In the genomic region with DNA sequence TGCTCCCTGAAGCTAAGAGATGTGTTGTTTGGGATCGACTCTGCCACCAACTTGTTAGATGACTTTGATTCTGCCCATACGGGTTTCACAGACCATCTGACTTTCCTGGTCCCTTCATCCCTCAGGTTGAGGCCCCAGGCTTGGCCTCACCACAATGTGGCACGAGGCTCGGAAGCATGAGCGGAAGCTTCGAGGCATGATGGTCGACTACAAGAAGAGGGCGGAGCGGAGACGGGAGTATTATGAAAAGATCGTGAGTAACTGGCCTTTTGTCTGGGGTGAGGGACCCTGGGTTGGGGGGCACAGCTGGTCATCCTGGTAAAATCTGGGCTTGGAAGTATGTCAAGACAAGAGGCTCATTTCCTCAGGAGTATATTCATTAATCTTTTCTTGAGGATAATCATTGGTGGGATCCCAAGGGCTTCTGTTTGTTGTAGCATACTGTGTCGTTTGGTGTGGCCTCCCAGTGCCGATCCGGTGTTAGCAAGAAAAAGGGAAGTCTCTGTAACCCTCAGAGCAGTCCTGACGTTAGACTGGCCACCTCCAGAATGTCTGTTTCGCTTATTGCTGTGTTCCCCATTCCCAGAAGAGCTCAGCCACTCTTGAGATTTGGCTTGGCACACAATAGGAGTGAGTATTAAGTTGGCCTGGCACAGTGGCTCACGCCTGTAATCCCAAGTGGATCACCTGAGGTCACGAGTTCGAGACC, we compare ENCODE assay signal across 8 cellular contexts. TPM values are rescaled to one million over a fixed set of nuclear protein-coding genes. Genes with fewer than 3 reads are reported as not detected.
A peak's percentile ranks its signal among the peaks of the same experiment; 100 is the strongest.
DNase-seq lines count a peak whose midpoint lies in the region; ATAC-seq, FAIRE-seq and TF ChIP-seq lines count a peak whose summit lies in the region.

No MANE protein-coding gene starts in this region.

- H3K9me1 ChIP-seq in K562 (ENCODE audit: control insufficient read depth, insufficient read depth, low read length), result peaks cover 5% of the 10 kb centered on the region

- TF ChIP-seq EP300 in K562 (IDR thresholded peaks at IDR 0.05; ENCODE audit: low read length), result no peak

- DNase-seq in AG04450 (ENCODE audit: low read depth, low spot score), result no peak
- DNase-seq in KBM-7, result peak; percentile 69
- DNase-seq in K562 (ENCODE audit: extremely low read depth in 1 of 4, low spot score in 3 of 4), result no peak
- DNase-seq in inferior parietal cortex (ENCODE audit: extremely low spot score), result no peak
- DNase-seq in RPMI8226, result no peak
- DNase-seq in KG1 (lab: John Stamatoyannopoulos, UW), result no peak
- no peak for DNase-seq in NCI-H226

- POLR2A ChIA-PET in AG04450 (lab: Yijun Ruan, JAX) (interaction anchor here (1.2 to 1.9 kb wide), 3 partner anchors 19 to 38 kb away, joined by 3 to 12 read pairs (median 5); a partner anchor contains a TSS), K562 (lab: Yijun Ruan, JAX) (interaction anchor here (1.0 to 1.7 kb wide), 2 partner anchors 31 to 34 kb away, joined by 3 to 5 read pairs; no protein-coding TSS in a partner anchor)

- no peak for TF ChIP-seq POLR2A in K562 (conservative IDR thresholded peaks at IDR 0.05)

- CTCF ChIA-PET in AG04450 (lab: Charles Lee), result interaction anchor here (1.8 to 2.4 kb wide), 2 partner anchors 19 kb away, joined by 7 to 14 read pairs; no protein-coding TSS in a partner anchor
- CTCF ChIA-PET in K562 (lab: Yijun Ruan, JAX; ENCODE audit: low intra/inter-chr PET ratio), result no interaction called here

- peaks cover 27% of the 10 kb centered on the region for H4K20me1 ChIP-seq in K562 (replicated peaks; ENCODE audit: control insufficient read depth, insufficient read depth, low read length)

- no peak for TF ChIP-seq CTCF in AG04450 (IDR thresholded peaks at IDR 0.05; ENCODE audit: low read depth, low read length)
- TF ChIP-seq CTCF in K562 (IDR thresholded peaks at IDR 0.05 in 2 of 3, conservative IDR thresholded peaks at IDR 0.05 in 1 of 3; ENCODE audit: insufficient read depth in 2 of 3, low read depth in 1 of 3, low read length in 3 of 3), result no peak

- H3K9me3 ChIP-seq in AG04450 (ENCODE audit: control insufficient read depth, insufficient read depth, low read length) (no peaks in the 10 kb centered on the region; the same call in 1 of the 2 replicates), K562 (replicated peaks; ENCODE audit: control insufficient read depth, insufficient read depth, low read depth, low read length) (peaks cover 3% of the 10 kb centered on the region; the same call in 1 of the 2 replicates), muscle layer of colon (ENCODE audit: low read length) (no peaks in the 10 kb centered on the region)

- H3K36me3 ChIP-seq in K562 (ENCODE audit: control insufficient read depth, insufficient read depth, low read length) (peaks cover 50% of the 10 kb centered on the region), muscle layer of colon (ENCODE audit: insufficient read depth, low read length) (peaks cover 29% of the 10 kb centered on the region)

- H3K4me2 ChIP-seq in K562 (ENCODE audit: insufficient read depth, low read length), result peak overlapping the region; percentile 87

- H2AFZ ChIP-seq in K562 (ENCODE audit: low read depth, low read length), result no peak overlapping the region

- no peak for FAIRE-seq in K562 (lab: Jason Lieb, UNC)

- intact Hi-C loops in K562 (cut with micrococcal nuclease), result no loop called here

- H3K4me1 ChIP-seq in K562 (replicated peaks in 1 of 2; ENCODE audit: control insufficient read depth in 2 of 2, insufficient read depth in 2 of 2, low read length in 2 of 2) (peaks cover 11 to 32% of the 10 kb centered on the region in 2 experiments; a peak in 4 of 5 replicates), muscle layer of colon (ENCODE audit: insufficient read depth, low read length) (peaks cover 23% of the 10 kb centered on the region)

- in situ Hi-C loops in KBM-7 (cut with MboI; ENCODE audit: low pct_unique_long_range_greater_than_20kb, low sequenced_read_pairs), result no loop called here
- in situ Hi-C loops in K562 (cut with MboI), result no loop called here

- H3K9ac ChIP-seq in K562 (ENCODE audit: insufficient read depth in 1 of 2, low read depth in 2 of 2, low read length in 2 of 2) (peak overlapping the region; percentile 91 to 98; a peak in 3 of 4 replicates), muscle layer of colon (ENCODE audit: low read length) (peak overlapping the region; percentile 47)

- TSS peak; percentile 52 for BruUV-seq in K562 (replicated peaks; lab: Mats Ljungman, UMichigan)

- no peaks in the 10 kb centered on the region for H3K27me3 ChIP-seq in AG04450 (ENCODE audit: control insufficient read depth, insufficient read depth, low read length)
- no peaks in the 10 kb centered on the region for H3K27me3 ChIP-seq in K562 (ENCODE audit: control insufficient read depth in 2 of 2, insufficient read depth in 2 of 2, low read length in 2 of 2)
- H3K27me3 ChIP-seq in muscle layer of colon (ENCODE audit: control insufficient read depth in 1 of 2, insufficient read depth in 2 of 2, low read length in 2 of 2), result no peaks in the 10 kb centered on the region

- ATAC-seq in K562, result no peak

- TF ChIP-seq RAD21 in K562 (CRISPR knock-in tag; conservative IDR thresholded peaks at IDR 0.05 in 1 of 2, IDR thresholded peaks at IDR 0.05 in 1 of 2), result no peak

- peaks cover 52% of the 10 kb centered on the region for H3K79me2 ChIP-seq in K562 (ENCODE audit: control insufficient read depth, insufficient read depth, low read length)

- H3K27ac ChIP-seq in AG04450 (ENCODE audit: low read depth, low read length) (no peak overlapping the region), K562 (ENCODE audit: extremely low read depth, low read depth, low read length) (no peak overlapping the region), muscle layer of colon (ENCODE audit: low read depth, low read length) (peak overlapping the region; percentile 98)

- H3K4me3 ChIP-seq in AG04450 (ENCODE audit: low read depth, low read length), result peak overlapping the region; percentile 95
- peak overlapping the region; percentile 92; the same call in 1 of the 2 replicates for H3K4me3 ChIP-seq in K562
- peak overlapping the region in 1 of 2 donors; percentile 78 for H3K4me3 ChIP-seq in muscle layer of colon (ENCODE audit: low read depth in 1 of 2, low read length in 2 of 2)

- 76% methylated on average over 18 of the region's 19 CpGs for WGBS in K562 (ENCODE audit: insufficient coverage, low coverage, missing lambda C conversion rate)

RNA-seq across cellular contexts. Expression of a gene that starts 1.4 kb away (rescaled TPM):
- polyA plus RNA-seq in AG04450 (2011; rRNA removed) (12.4 and 13.9 TPM in 2 replicates), K562 (2011; rRNA removed) (34.4 and 55.3 TPM in 2 replicates), K562 (2014; fragmentation: Illumina TruSeq; extraction: Trizol) (44.0 and 45.2 TPM in 2 replicates), K562 (2014; fragmentation: Nextera tagmentation; extraction: Ambion mirVana) (1 to 10 TPM in 1 of 2 experiments, under 1 TPM in 1; 0.94 to 1.2 TPM), K562 (2014; rRNA removed) (72.2 and 80.0 TPM in 2 replicates)
- polyA minus RNA-seq in AG04450 (2011; rRNA and poly(A)+ RNA removed), result 19.3 and 26.1 TPM in 2 replicates
- total RNA-seq in K562 (2011; cell fraction: chromatin; rRNA removed; ENCODE audit: low replicate concordance), result 297 and 460 TPM in 2 replicates
- total RNA-seq in K562 (2011; cell fraction: nucleolus; rRNA removed), result 224 and 226 TPM in 2 replicates
- 233 and 263 TPM in 2 replicates for total RNA-seq in K562 (2011; cell fraction: nucleoplasm; rRNA removed)
- total RNA-seq in K562 (2014; rRNA removed) (56.7 and 74.5 TPM in 2 replicates), K562 (2014; rRNA removed; fragmentation: Illumina TruSeq; extraction: Trizol) (31.1 and 34.6 TPM in 2 replicates), K562 (2015; rRNA removed; fragmentation: Illumina TruSeq; extraction: Trizol) (46.4 and 46.7 TPM in 2 replicates), K562 (2021) (81.6 and 86.3 TPM in 2 replicates)
- 18.3 and 19.8 TPM in 2 replicates for polyA plus RNA-seq in K562 (2011; cell fraction: cytosol; rRNA removed)
- polyA plus RNA-seq in K562 (2011; cell fraction: nucleus; rRNA removed), result 277 and 310 TPM in 2 replicates
- polyA plus RNA-seq in K562 (2012), result 71.3 and 94.7 TPM in 2 replicates
- polyA minus RNA-seq in K562 (2011; rRNA and poly(A)+ RNA removed), result 25.8 and 29.7 TPM in 2 replicates
- 18.8 and 19.3 TPM in 2 replicates for polyA minus RNA-seq in K562 (2011; cell fraction: cytosol; rRNA and poly(A)+ RNA removed)
- polyA minus RNA-seq in K562 (2011; cell fraction: nucleus; rRNA and poly(A)+ RNA removed), result 39.9 and 51.1 TPM in 2 replicates

RNA-seq across cellular contexts. Expression of a gene that starts 36.1 kb away (rescaled TPM):
- polyA plus RNA-seq in AG04450 (2011; rRNA removed) (not detected in 2 replicates), K562 (2011; rRNA removed) (0.13 and 0.28 TPM in 2 replicates), K562 (2014; fragmentation: Illumina TruSeq; extraction: Trizol) (0.39 and 2.0 TPM in 2 replicates), K562 (2014; fragmentation: Nextera tagmentation; extraction: Ambion mirVana) (under 1 TPM in 1 of 2 experiments, not detected in 1; 0.03 TPM), K562 (2014; rRNA removed) (2.0 and 2.4 TPM in 2 replicates)
- polyA minus RNA-seq in AG04450 (2011; rRNA and poly(A)+ RNA removed), result not detected in 2 replicates
- total RNA-seq in K562 (2011; cell fraction: chromatin; rRNA removed; ENCODE audit: low replicate concordance), result 0.25 and 1.9 TPM in 2 replicates
- 2.4 and 3.5 TPM in 2 replicates for total RNA-seq in K562 (2011; cell fraction: nucleolus; rRNA removed)
- 0.92 and 1.3 TPM in 2 replicates for total RNA-seq in K562 (2011; cell fraction: nucleoplasm; rRNA removed)
- total RNA-seq in K562 (2014; rRNA removed) (1.5 and 2.7 TPM in 2 replicates), K562 (2014; rRNA removed; fragmentation: Illumina TruSeq; extraction: Trizol) (0.07 TPM in 1 of 2 replicates, not detected in the other), K562 (2015; rRNA removed; fragmentation: Illumina TruSeq; extraction: Trizol) (0.54 and 0.72 TPM in 2 replicates), K562 (2021) (8.8 and 10.3 TPM in 2 replicates)
- polyA plus RNA-seq in K562 (2011; cell fraction: cytosol; rRNA removed), result 0.24 and 1.1 TPM in 2 replicates
- 0.52 and 1.4 TPM in 2 replicates for polyA plus RNA-seq in K562 (2011; cell fraction: nucleus; rRNA removed)
- polyA plus RNA-seq in K562 (2012), result 3.2 and 3.6 TPM in 2 replicates
- polyA minus RNA-seq in K562 (2011; rRNA and poly(A)+ RNA removed), result 0.11 and 0.21 TPM in 2 replicates
- polyA minus RNA-seq in K562 (2011; cell fraction: cytosol; rRNA and poly(A)+ RNA removed), result 2.0 and 3.5 TPM in 2 replicates
- polyA minus RNA-seq in K562 (2011; cell fraction: nucleus; rRNA and poly(A)+ RNA removed), result 0.94 and 1.00 TPM in 2 replicates

RNA-seq across cellular contexts. Expression of a gene that starts 38.8 kb away (rescaled TPM):
- polyA plus RNA-seq in AG04450 (2011; rRNA removed) (20.6 and 24.7 TPM in 2 replicates), K562 (2011; rRNA removed) (23.1 and 32.5 TPM in 2 replicates), K562 (2014; fragmentation: Illumina TruSeq; extraction: Trizol) (32.6 and 50.6 TPM in 2 replicates), K562 (2014; fragmentation: Nextera tagmentation; extraction: Ambion mirVana) (100 to 1,000 TPM in 1 of 2 experiments, 10 to 100 TPM in 1; 84.9 to 124 TPM), K562 (2014; rRNA removed) (49.6 and 57.5 TPM in 2 replicates)
- 12.1 and 13.1 TPM in 2 replicates for polyA minus RNA-seq in AG04450 (2011; rRNA and poly(A)+ RNA removed)
- 22.7 and 62.8 TPM in 2 replicates for total RNA-seq in K562 (2011; cell fraction: chromatin; rRNA removed; ENCODE audit: low replicate concordance)
- total RNA-seq in K562 (2011; cell fraction: nucleolus; rRNA removed), result 37.2 and 43.2 TPM in 2 replicates
- 26.5 and 32.7 TPM in 2 replicates for total RNA-seq in K562 (2011; cell fraction: nucleoplasm; rRNA removed)
- total RNA-seq in K562 (2014; rRNA removed) (54.9 and 62.7 TPM in 2 replicates), K562 (2014; rRNA removed; fragmentation: Illumina TruSeq; extraction: Trizol) (31.3 and 33.0 TPM in 2 replicates), K562 (2015; rRNA removed; fragmentation: Illumina TruSeq; extraction: Trizol) (39.5 and 42.3 TPM in 2 replicates), K562 (2021) (60.7 and 62.6 TPM in 2 replicates)
- polyA plus RNA-seq in K562 (2011; cell fraction: cytosol; rRNA removed), result 41.8 and 86.0 TPM in 2 replicates
- polyA plus RNA-seq in K562 (2011; cell fraction: nucleus; rRNA removed), result 34.9 and 43.7 TPM in 2 replicates
- polyA plus RNA-seq in K562 (2012), result 41.3 and 54.9 TPM in 2 replicates
- polyA minus RNA-seq in K562 (2011; rRNA and poly(A)+ RNA removed), result 5.7 and 7.6 TPM in 2 replicates
- polyA minus RNA-seq in K562 (2011; cell fraction: cytosol; rRNA and poly(A)+ RNA removed), result 17.8 and 23.9 TPM in 2 replicates
- polyA minus RNA-seq in K562 (2011; cell fraction: nucleus; rRNA and poly(A)+ RNA removed), result 7.9 and 11.3 TPM in 2 replicates

RNA-seq across cellular contexts. Expression of a gene that starts 38.9 kb away (rescaled TPM):
- polyA plus RNA-seq in AG04450 (2011; rRNA removed) (9.9 and 13.9 TPM in 2 replicates), K562 (2011; rRNA removed) (0.24 and 0.35 TPM in 2 replicates), K562 (2014; fragmentation: Illumina TruSeq; extraction: Trizol) (0.17 and 0.28 TPM in 2 replicates), K562 (2014; fragmentation: Nextera tagmentation; extraction: Ambion mirVana) (not detected), K562 (2014; rRNA removed) (1.1 and 2.1 TPM in 2 replicates)
- polyA minus RNA-seq in AG04450 (2011; rRNA and poly(A)+ RNA removed), result 11.8 and 16.7 TPM in 2 replicates
- total RNA-seq in K562 (2011; cell fraction: chromatin; rRNA removed; ENCODE audit: low replicate concordance), result 1.5 TPM in 1 of 2 replicates, not detected in the other
- 0.67 and 0.92 TPM in 2 replicates for total RNA-seq in K562 (2011; cell fraction: nucleolus; rRNA removed)
- 0.88 and 1.2 TPM in 2 replicates for total RNA-seq in K562 (2011; cell fraction: nucleoplasm; rRNA removed)
- total RNA-seq in K562 (2014; rRNA removed) (0.24 and 0.95 TPM in 2 replicates), K562 (2014; rRNA removed; fragmentation: Illumina TruSeq; extraction: Trizol) (0.15 and 0.29 TPM in 2 replicates), K562 (2015; rRNA removed; fragmentation: Illumina TruSeq; extraction: Trizol) (0.08 and 0.18 TPM in 2 replicates), K562 (2021) (0.89 and 1.1 TPM in 2 replicates)
- polyA plus RNA-seq in K562 (2011; cell fraction: cytosol; rRNA removed), result 0.25 and 1.1 TPM in 2 replicates
- polyA plus RNA-seq in K562 (2011; cell fraction: nucleus; rRNA removed), result 0.41 and 0.68 TPM in 2 replicates
- 1.1 and 3.7 TPM in 2 replicates for polyA plus RNA-seq in K562 (2012)
- 0.24 and 0.35 TPM in 2 replicates for polyA minus RNA-seq in K562 (2011; rRNA and poly(A)+ RNA removed)
- 0.57 and 1.4 TPM in 2 replicates for polyA minus RNA-seq in K562 (2011; cell fraction: cytosol; rRNA and poly(A)+ RNA removed)
- polyA minus RNA-seq in K562 (2011; cell fraction: nucleus; rRNA and poly(A)+ RNA removed), result 0.11 and 0.54 TPM in 2 replicates

RNA-seq across cellular contexts. Expression of a gene that starts 52.8 kb away (rescaled TPM):
- polyA plus RNA-seq in AG04450 (2011; rRNA removed), result 8.6 and 11.2 TPM in 2 replicates
- polyA minus RNA-seq in AG04450 (2011; rRNA and poly(A)+ RNA removed), result 9.3 and 15.0 TPM in 2 replicates
- total RNA-seq in K562 (2011; cell fraction: chromatin; rRNA removed; ENCODE audit: low replicate concordance), result 32.7 and 64.0 TPM in 2 replicates
- total RNA-seq in K562 (2011; cell fraction: nucleolus; rRNA removed), result 49.9 and 53.4 TPM in 2 replicates
- 37.0 and 42.9 TPM in 2 replicates for total RNA-seq in K562 (2011; cell fraction: nucleoplasm; rRNA removed)
- total RNA-seq in K562 (2014; rRNA removed), result 20.3 and 38.6 TPM in 2 replicates
- 3.1 and 3.5 TPM in 2 replicates for total RNA-seq in K562 (2014; rRNA removed; fragmentation: Illumina TruSeq; extraction: Trizol)
- 7.9 and 8.4 TPM in 2 replicates for total RNA-seq in K562 (2015; rRNA removed; fragmentation: Illumina TruSeq; extraction: Trizol)
- 16.4 and 17.6 TPM in 2 replicates for total RNA-seq in K562 (2021)
- 7.3 and 8.0 TPM in 2 replicates for polyA plus RNA-seq in K562 (2011; rRNA removed)
- 7.1 and 13.5 TPM in 2 replicates for polyA plus RNA-seq in K562 (2011; cell fraction: cytosol; rRNA removed)
- 51.3 and 83.8 TPM in 2 replicates for polyA plus RNA-seq in K562 (2011; cell fraction: nucleus; rRNA removed)
- 18.5 and 23.4 TPM in 2 replicates for polyA plus RNA-seq in K562 (2012)
- 2.7 and 5.0 TPM in 2 replicates for polyA plus RNA-seq in K562 (2014; fragmentation: Illumina TruSeq; extraction: Trizol)
- under 1 TPM; 0.04 to 0.10 TPM for polyA plus RNA-seq in K562 (2014; fragmentation: Nextera tagmentation; extraction: Ambion mirVana)
- 19.9 and 22.0 TPM in 2 replicates for polyA plus RNA-seq in K562 (2014; rRNA removed)
- polyA minus RNA-seq in K562 (2011; rRNA and poly(A)+ RNA removed), result 4.4 and 5.2 TPM in 2 replicates
- polyA minus RNA-seq in K562 (2011; cell fraction: cytosol; rRNA and poly(A)+ RNA removed), result 4.8 and 13.3 TPM in 2 replicates
- polyA minus RNA-seq in K562 (2011; cell fraction: nucleus; rRNA and poly(A)+ RNA removed), result 14.3 and 14.8 TPM in 2 replicates
